8 cellular contexts compared by ENCODE assay signal in the genomic region with DNA sequence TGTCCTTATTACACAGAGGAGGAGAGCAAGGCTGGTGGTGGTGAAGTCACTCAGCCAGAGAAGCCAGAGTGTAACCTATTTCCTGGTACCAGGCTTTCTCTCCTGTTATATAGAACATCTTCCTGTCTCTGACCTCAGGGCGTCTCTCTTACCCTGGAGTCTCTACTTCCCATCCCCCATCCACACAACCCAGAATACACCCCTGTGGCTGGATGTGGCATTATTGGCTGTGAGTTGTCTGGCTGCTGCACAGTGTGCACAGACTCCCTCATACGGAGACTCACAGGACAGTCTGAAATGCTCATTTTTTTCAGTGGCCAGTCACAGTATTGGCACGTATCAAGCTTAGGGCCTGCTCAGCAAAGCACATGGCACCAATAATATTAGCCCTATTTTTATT. TPM values are rescaled to one million over a fixed set of nuclear protein-coding genes. Genes with fewer than 3 reads are reported as not detected.
DNase-seq lines count a peak whose midpoint lies in the region; ATAC-seq and TF ChIP-seq lines count a peak whose summit lies in the region.
"Had no signal": no experiment of that assay in that cellular context is flagged by ENCODE, and none has a peak within 500 bp of the region (broad histone marks: within the 10 kb centered on the region; RNA-seq: fewer than 3 reads in every experiment).

No MANE protein-coding gene starts in this region.

- TF ChIP-seq CTCF in Calu3 (IDR thresholded peaks at IDR 0.05; ENCODE audit: unreplicated experiment) = no peak

- peak; percentile 57 for DNase-seq in Daoy (ENCODE audit: low read depth)
- peak; percentile 91 for DNase-seq in Jurkat, Clone E6-1 (ENCODE audit: low read depth, low spot score)
- peak; percentile 52 for DNase-seq in SKM-1 treated with dmso at 0.1 percent for 144 hours (lab: John Stamatoyannopoulos, UW; ENCODE audit: unreplicated experiment)
- DNase-seq in left kidney (ENCODE audit: low read depth, low spot score) = peak; percentile 24
- no peak for DNase-seq in Calu3

- no peaks in the 10 kb centered on the region for H3K36me3 Mint-ChIP-seq in Calu3 (ENCODE audit: insufficient read depth, unreplicated experiment)

- CTCF ChIA-PET in Calu3 (lab: Charles Lee) = interaction anchor here (0.6 kb wide), 1 partner anchor 73 kb away, joined by 3 read pairs; no protein-coding TSS in a partner anchor

- ATAC-seq in GM19463 (IDR thresholded peaks at IDR 0.05; ENCODE audit: unreplicated experiment) (no peak), HG02885 (IDR thresholded peaks at IDR 0.05; ENCODE audit: poor library complexity, unreplicated experiment) (no peak)

- no peaks in the 10 kb centered on the region for H3K4me1 Mint-ChIP-seq in Calu3 (ENCODE audit: low read depth, unreplicated experiment)

- H3K9me3 Mint-ChIP-seq in Calu3 (ENCODE audit: low read depth, unreplicated experiment) = no peaks in the 10 kb centered on the region
- H3K9me3 Mint-ChIP-seq: brain had no signal

- H3K27me3 Mint-ChIP-seq in Calu3 (ENCODE audit: unreplicated experiment) = no peaks in the 10 kb centered on the region
- H3K27me3 Mint-ChIP-seq: brain had no signal

- H3K27ac Mint-ChIP-seq in Calu3 (ENCODE audit: unreplicated experiment) = no peak overlapping the region

- no peak overlapping the region for H3K4me3 Mint-ChIP-seq in Calu3 (ENCODE audit: low read depth, unreplicated experiment)
- H3K4me3 Mint-ChIP-seq: brain had no signal

- intact Hi-C loops in Calu3 (cut with micrococcal nuclease; ENCODE audit: unreplicated experiment) = no loop called here

- no TSS peak for BruUV-seq in Calu3 (replicated peaks; lab: Mats Ljungman, UMichigan)

- no peak overlapping the region for H3K4me3 ChIP-seq in Jurkat, Clone E6-1 (ENCODE audit: low read length)

RNA-seq across cellular contexts. Expression of gene PODXL2, which starts 8.6 kb away (rescaled TPM):
- 55.3 and 78.7 TPM in 2 replicates for total RNA-seq in Daoy (2014; rRNA removed; shearing (Covaris generic))
- polyA plus RNA-seq in Jurkat, Clone E6-1 (2012; ENCODE audit: insufficient read depth, insufficient read length) = 1.2 TPM
- total RNA-seq in Calu3 (2022) = 36.1 and 43.6 TPM in 2 replicates

RNA-seq across cellular contexts. Expression of gene ABTB1, which starts 35.2 kb away (rescaled TPM):
- 0.95 and 2.4 TPM in 2 replicates for total RNA-seq in Daoy (2014; rRNA removed; shearing (Covaris generic))
- polyA plus RNA-seq in Jurkat, Clone E6-1 (2012; ENCODE audit: insufficient read depth, insufficient read length) = 14.0 TPM
- total RNA-seq in Calu3 (2022) = 25.1 and 27.2 TPM in 2 replicates

RNA-seq across cellular contexts. Expression of gene MCM2, which starts 39.3 kb away (rescaled TPM):
- 249 and 286 TPM in 2 replicates for total RNA-seq in Daoy (2014; rRNA removed; shearing (Covaris generic))
- 153 TPM for polyA plus RNA-seq in Jurkat, Clone E6-1 (2012; ENCODE audit: insufficient read depth, insufficient read length)
- total RNA-seq in Calu3 (2022) = 120 and 121 TPM in 2 replicates

RNA-seq across cellular contexts. Expression of gene TPRA1, which starts 47.0 kb away (rescaled TPM):
- 33.5 and 41.0 TPM in 2 replicates for total RNA-seq in Daoy (2014; rRNA removed; shearing (Covaris generic))
- 35.2 TPM for polyA plus RNA-seq in Jurkat, Clone E6-1 (2012; ENCODE audit: insufficient read depth, insufficient read length)
- total RNA-seq in Calu3 (2022) = 62.4 and 66.4 TPM in 2 replicates
